Comparison of ENCODE assay signal across 8 cellular contexts in the genomic region with DNA sequence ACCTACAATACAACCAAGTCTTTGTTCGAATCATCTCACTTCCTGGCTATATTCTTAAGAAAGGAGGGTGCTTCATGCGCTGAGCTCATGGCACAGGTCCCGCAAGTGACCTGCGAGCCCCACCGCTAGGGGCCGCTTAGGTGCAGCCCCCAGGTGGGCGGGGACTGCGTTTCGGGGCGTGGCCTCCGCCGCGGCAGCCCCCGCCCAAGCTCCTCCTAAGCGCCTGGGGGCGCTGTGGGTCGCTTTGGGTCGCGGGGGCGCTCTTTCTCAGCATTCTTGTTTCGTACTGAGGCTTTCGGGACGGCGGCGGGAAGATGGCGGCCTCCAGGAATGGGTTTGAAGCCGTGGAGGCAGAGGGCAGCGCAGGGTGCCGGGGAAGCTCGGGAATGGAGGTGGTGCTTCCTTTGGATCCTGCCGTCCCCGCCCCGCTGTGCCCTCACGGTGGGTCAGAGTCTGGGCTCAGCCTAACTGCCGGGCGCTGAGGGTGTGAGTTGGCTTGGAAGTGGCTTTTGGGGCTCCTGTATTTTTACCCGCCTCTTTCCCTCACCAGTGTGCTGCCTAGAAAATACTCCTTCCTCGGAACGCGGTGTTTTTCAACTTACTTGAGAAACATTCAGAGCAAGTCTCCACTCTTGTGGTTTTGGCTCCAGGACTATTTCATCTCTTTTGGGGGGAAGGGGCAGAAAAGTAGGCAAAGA. TPM values are rescaled to one million over a fixed set of nuclear protein-coding genes. Genes with fewer than 3 reads are reported as not detected.
DNase-seq lines count a peak whose midpoint lies in the region; TF ChIP-seq lines count a peak whose summit lies in the region.

Gene ZCCHC4, plus strand, starts transcription at position 279 of the 698 bp plus-strand sequence. Its CDS starts 36 bp downstream, at position 315.

- H4K8ac ChIP-seq in H9 (replicated peaks; ENCODE audit: insufficient read length, low read depth, low read length): peak within 1 kb of the TSS; percentile 14

- peaks cover 3% of the 10 kb centered on the region for H3K27me3 Mint-ChIP-seq in H9 (ENCODE audit: low read depth)

- no peak within 1 kb of the TSS for H4K91ac ChIP-seq in H9 (ENCODE audit: insufficient read length, low read depth, low read length)

- H2BK120ac ChIP-seq in H9 (ENCODE audit: low read depth, low read length, poor library complexity, severe bottlenecking): no peak within 1 kb of the TSS

- no peaks in the 10 kb centered on the region for H3K23me2 ChIP-seq in H9 (ENCODE audit: insufficient read length, low read depth, low read length, poor library complexity, severe bottlenecking)

- H3K4me1 ChIP-seq in H9 (ENCODE audit: insufficient read depth, low read length): no peaks in the 10 kb centered on the region
- peaks cover 10% of the 10 kb centered on the region for H3K4me1 ChIP-seq in neuron (ENCODE audit: insufficient read depth, low read length)
- H3K4me1 ChIP-seq in subcutaneous abdominal adipose tissue (ENCODE audit: control insufficient read depth in 5 of 5, insufficient read depth in 5 of 5, low read length in 5 of 5): peaks cover 0 to 14% (median 14%) of the 10 kb centered on the region in 5 donors

- H3K23ac ChIP-seq in H9 (ENCODE audit: insufficient read length, low read depth, low read length): no peak within 1 kb of the TSS

- DNase-seq in GDM1 (lab: John Stamatoyannopoulos, UW): peak; percentile 78
- peak; percentile 86 for DNase-seq in H9
- DNase-seq in M059J (ENCODE audit: low read depth): peak; percentile 78
- peak; percentile 56 to 57 for DNase-seq in SHP77 (lab: John Stamatoyannopoulos, UW)
- DNase-seq in activated effector memory CD4-positive, alpha-beta T cell treated with Interleukin-2 at 50 U/mL for 16 hours: peak; percentile 83
- DNase-seq in foreskin fibroblast: peak; percentile 83 to 95

- peak within 1 kb of the TSS; percentile 94 to 98 for H3K4me3 Mint-ChIP-seq in H9

- no peak within 1 kb of the TSS for H2BK12ac ChIP-seq in H9 (ENCODE audit: insufficient read length, low read depth, low read length)

- peaks cover 4 to 12% (median 9%) of the 10 kb centered on the region in 3 experiments; a peak in 5 of 7 replicates for H3K36me3 Mint-ChIP-seq in H9 (ENCODE audit: insufficient read depth in 1 of 3, low read depth in 3 of 3)

- no peak within 1 kb of the TSS for H3T11ph ChIP-seq in H9 (ENCODE audit: low read length)

- no peak within 1 kb of the TSS for H2AK5ac ChIP-seq in H9 (ENCODE audit: insufficient read length, low read length)

- H3K79me2 ChIP-seq in H9 (ENCODE audit: insufficient read depth, low read length): no peaks in the 10 kb centered on the region

- H3K4me3 ChIP-seq in foreskin fibroblast (ENCODE audit: low read depth in 1 of 2, low read length in 2 of 2) (peak within 1 kb of the TSS; percentile 87 to 95), neuron (ENCODE audit: low read length) (peak within 1 kb of the TSS; percentile 93), subcutaneous abdominal adipose tissue (ENCODE audit: low read depth in 1 of 5, low read length in 5 of 5) (peak within 1 kb of the TSS; percentile 74 to 93 (median 93))

- TF ChIP-seq CTCF in H9 (conservative IDR thresholded peaks at IDR 0.05) (peak; percentile 100), foreskin fibroblast (IDR thresholded peaks at IDR 0.05; ENCODE audit: low read depth, low read length) (peak; percentile 99)

- H4K5ac ChIP-seq in H9 (ENCODE audit: insufficient read length, low read depth, low read length): peak within 1 kb of the TSS; percentile 63

- peaks cover 0 to 4% of the 10 kb centered on the region in 2 experiments; a peak in 2 of 5 replicates for H3K9me3 Mint-ChIP-seq in H9

- H3K4ac ChIP-seq in H9 (ENCODE audit: low read depth, low read length): no peak within 1 kb of the TSS

- H3K9me3 ChIP-seq in H9 (ENCODE audit: control insufficient read depth, low read depth, low read length) (no peaks in the 10 kb centered on the region), neuron (ENCODE audit: low read length) (no peaks in the 10 kb centered on the region), subcutaneous abdominal adipose tissue (ENCODE audit: control insufficient read depth in 5 of 5, low read length in 5 of 5) (no peaks in the 10 kb centered on the region)

- H3K9ac ChIP-seq in H9 (ENCODE audit: extremely low read depth, insufficient read length, low read length) (peak within 1 kb of the TSS; percentile 96), subcutaneous abdominal adipose tissue (ENCODE audit: low read length in 5 of 5) (peak within 1 kb of the TSS; percentile 39 to 94 (median 89))

- H2BK15ac ChIP-seq in H9 (ENCODE audit: low read depth, low read length): no peak within 1 kb of the TSS

- peak within 1 kb of the TSS; percentile 99 for H3K27ac Mint-ChIP-seq in H9

- no peaks in the 10 kb centered on the region for H3K27me3 ChIP-seq in H9 (ENCODE audit: insufficient read depth, low read length)
- H3K27me3 ChIP-seq in neuron (ENCODE audit: insufficient read depth, low read length): no peaks in the 10 kb centered on the region
- no peaks in the 10 kb centered on the region for H3K27me3 ChIP-seq in subcutaneous abdominal adipose tissue (ENCODE audit: control insufficient read depth in 5 of 5, insufficient read depth in 4 of 5, low read length in 5 of 5)

- H2AFZ ChIP-seq in H9 (ENCODE audit: low read length) (peak within 1 kb of the TSS; percentile 49), neuron (ENCODE audit: low read depth, low read length) (peak within 1 kb of the TSS; percentile 91)

- no CpG with 5 or more reads among the region's 40 CpGs for WGBS in H9 (ENCODE audit: extremely low coverage, insufficient read length, low lambda C conversion rate)

- no peak within 1 kb of the TSS for H2BK5ac ChIP-seq in H9 (ENCODE audit: insufficient read length, low read length)

- peaks cover 13% of the 10 kb centered on the region for H3K36me3 ChIP-seq in neuron (ENCODE audit: insufficient read depth, low read length)
- peaks cover 6 to 13% (median 11%) of the 10 kb centered on the region in 5 donors for H3K36me3 ChIP-seq in subcutaneous abdominal adipose tissue (ENCODE audit: control insufficient read depth in 5 of 5, insufficient read depth in 5 of 5, low read length in 5 of 5)

- peaks cover 6 to 9% of the 10 kb centered on the region in 2 experiments for H3K4me1 Mint-ChIP-seq in H9

- H3K14ac ChIP-seq in H9 (ENCODE audit: insufficient read depth, low read length): peak within 1 kb of the TSS; percentile 99

- H2BK20ac ChIP-seq in H9 (ENCODE audit: low read depth, low read length, poor library complexity, severe bottlenecking): no peak within 1 kb of the TSS

- H3K4me2 ChIP-seq in H9 (ENCODE audit: insufficient read depth, insufficient read length, low read length): peak within 1 kb of the TSS; percentile 76

- H3K27ac ChIP-seq in H9 (ENCODE audit: insufficient read length, low read depth, low read length) (peak within 1 kb of the TSS; percentile 72), subcutaneous abdominal adipose tissue (ENCODE audit: low read depth, low read length) (peak within 1 kb of the TSS; percentile 74)

- no peak within 1 kb of the TSS for H3K56ac ChIP-seq in H9 (ENCODE audit: insufficient read length, low read depth, low read length)

- no peaks in the 10 kb centered on the region for H3K79me1 ChIP-seq in H9 (ENCODE audit: insufficient read depth, low read depth, low read length, poor library complexity, severe bottlenecking)

- peak within 1 kb of the TSS; percentile 98 for H3K18ac ChIP-seq in H9 (ENCODE audit: insufficient read length, low read depth, low read length)

- no peaks in the 10 kb centered on the region for H4K20me1 ChIP-seq in H9 (ENCODE audit: control insufficient read depth, insufficient read depth, insufficient read length)

RNA-seq across cellular contexts. Expression of gene ZCCHC4, which starts in this region (rescaled TPM):
- total RNA-seq in H9 (2021): 6.4 and 6.8 TPM in 2 replicates
- 10.3 and 15.9 TPM in 2 replicates for total RNA-seq in M059J (2014; rRNA removed; shearing (Covaris generic))

Comparison
In these comparisons a context has a peak if more than half of its experiments do, and no peak if none do; other contexts are left out.
1. Peak in every context shown above with its lines: DNase-seq, H3K4me3 ChIP-seq and H3K27ac ChIP-seq.